8 cellular contexts compared by ENCODE assay signal in the genomic region with DNA sequence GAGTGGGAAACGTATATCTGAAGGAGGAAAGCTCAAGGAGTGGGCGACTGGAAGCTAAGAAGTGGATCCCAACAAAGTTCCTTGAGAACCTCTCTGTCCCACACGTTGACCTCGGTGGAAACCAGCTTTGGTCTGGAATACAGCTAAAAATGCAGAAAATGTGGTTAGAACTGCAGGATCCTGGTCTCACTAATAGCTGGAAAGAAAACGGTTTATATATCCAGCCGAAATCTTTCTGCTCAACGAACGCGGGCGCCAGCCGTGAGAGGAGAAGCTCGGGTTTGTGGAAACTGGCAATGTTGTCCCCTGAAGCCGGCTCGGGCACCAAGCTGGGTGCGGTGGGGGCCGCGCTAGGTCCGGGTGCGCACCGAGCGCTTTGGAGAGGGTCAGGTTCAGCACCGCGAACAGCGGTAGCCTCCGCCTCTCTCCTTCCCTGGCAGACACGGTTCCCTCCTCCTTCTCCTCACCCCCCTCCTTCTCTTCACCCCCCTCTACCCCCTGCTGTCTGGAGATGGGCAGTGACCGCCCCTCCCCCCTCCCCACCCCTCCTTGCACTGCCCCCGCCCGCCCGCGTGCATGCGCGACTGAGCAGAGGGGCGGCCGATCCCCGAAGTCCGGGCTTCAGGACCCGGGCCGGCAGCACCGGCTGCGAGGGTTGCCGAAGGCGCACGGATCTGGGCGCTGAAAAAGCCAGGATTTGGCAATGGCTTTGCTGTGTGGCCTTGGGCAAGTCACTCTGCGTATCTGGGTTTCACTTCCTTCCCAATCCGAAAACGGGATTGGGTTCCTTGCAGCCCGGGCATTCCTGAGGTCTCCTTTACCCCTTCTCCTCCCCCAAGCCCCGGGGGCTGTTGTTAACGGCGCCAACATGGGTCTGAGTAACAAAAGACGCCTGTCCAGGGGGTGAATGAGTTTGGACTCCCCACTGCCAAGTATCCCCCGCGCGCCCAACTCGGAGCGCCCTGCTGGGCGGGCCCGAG. TPM values are rescaled to one million over a fixed set of nuclear protein-coding genes. Genes with fewer than 3 reads are reported as not detected.
DNase-seq lines count a peak whose midpoint lies in the region; ATAC-seq and TF ChIP-seq lines count a peak whose summit lies in the region.

A gene with protein sequence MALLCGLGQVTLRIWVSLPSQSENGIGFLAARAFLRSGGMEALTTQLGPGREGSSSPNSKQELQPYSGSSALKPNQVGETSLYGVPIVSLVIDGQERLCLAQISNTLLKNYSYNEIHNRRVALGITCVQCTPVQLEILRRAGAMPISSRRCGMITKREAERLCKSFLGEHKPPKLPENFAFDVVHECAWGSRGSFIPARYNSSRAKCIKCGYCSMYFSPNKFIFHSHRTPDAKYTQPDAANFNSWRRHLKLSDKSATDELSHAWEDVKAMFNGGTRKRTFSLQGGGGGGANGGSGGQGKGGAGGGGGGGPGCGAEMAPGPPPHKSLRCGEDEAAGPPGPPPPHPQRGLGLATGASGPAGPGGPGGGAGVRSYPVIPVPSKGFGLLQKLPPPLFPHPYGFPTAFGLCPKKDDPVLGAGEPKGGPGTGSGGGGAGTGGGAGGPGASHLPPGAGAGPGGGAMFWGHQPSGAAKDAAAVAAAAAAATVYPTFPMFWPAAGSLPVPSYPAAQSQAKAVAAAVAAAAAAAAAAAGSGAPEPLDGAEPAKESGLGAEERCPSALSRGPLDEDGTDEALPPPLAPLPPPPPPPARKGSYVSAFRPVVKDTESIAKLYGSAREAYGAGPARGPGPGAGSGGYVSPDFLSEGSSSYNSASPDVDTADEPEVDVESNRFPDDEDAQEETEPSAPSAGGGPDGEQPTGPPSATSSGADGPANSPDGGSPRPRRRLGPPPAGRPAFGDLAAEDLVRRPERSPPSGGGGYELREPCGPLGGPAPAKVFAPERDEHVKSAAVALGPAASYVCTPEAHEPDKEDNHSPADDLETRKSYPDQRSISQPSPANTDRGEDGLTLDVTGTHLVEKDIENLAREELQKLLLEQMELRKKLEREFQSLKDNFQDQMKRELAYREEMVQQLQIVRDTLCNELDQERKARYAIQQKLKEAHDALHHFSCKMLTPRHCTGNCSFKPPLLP (plus strand): TSS at position 610 of the 980 bp plus-strand sequence. CDS start 94 bp downstream, at position 704.

- H3K36me3 Mint-ChIP-seq in CD4-positive, alpha-beta T cell (ENCODE audit: low read depth): no peaks in the 10 kb centered on the region
- peaks cover 15% of the 10 kb centered on the region for H3K36me3 Mint-ChIP-seq in central memory CD8-positive, alpha-beta T cell (ENCODE audit: insufficient read depth)
- no peaks in the 10 kb centered on the region for H3K36me3 Mint-ChIP-seq in mesothelial cell of epicardium

- peak within 1 kb of the TSS; percentile 70 for H3K4me3 Mint-ChIP-seq in CD4-positive, alpha-beta T cell
- peak within 1 kb of the TSS; percentile 69 for H3K4me3 Mint-ChIP-seq in central memory CD8-positive, alpha-beta T cell
- H3K4me3 Mint-ChIP-seq in mesothelial cell of epicardium: peak within 1 kb of the TSS; percentile 39

- H3K27me3 ChIP-seq in CD4-positive, alpha-beta T cell (ENCODE audit: control insufficient read depth, insufficient read depth, low read length): peaks cover 85% of the 10 kb centered on the region
- peaks cover 87% of the 10 kb centered on the region for H3K27me3 ChIP-seq in prostate gland (replicated peaks; ENCODE audit: insufficient read depth)

- TF ChIP-seq CTCF in CD4-positive, alpha-beta T cell (IDR thresholded peaks at IDR 0.05): no peak
- TF ChIP-seq CTCF in mesothelial cell of epicardium (IDR thresholded peaks at IDR 0.05; ENCODE audit: unreplicated experiment): no peak
- TF ChIP-seq CTCF in prostate gland (IDR thresholded peaks at IDR 0.05): no peak

- no peaks in the 10 kb centered on the region for H3K9me3 ChIP-seq in CD4-positive, alpha-beta T cell (ENCODE audit: control insufficient read depth, low read length)
- H3K9me3 ChIP-seq in prostate gland: no peaks in the 10 kb centered on the region

- no peak for TF ChIP-seq POLR2A in prostate gland (IDR thresholded peaks at IDR 0.05)

- H3K27ac ChIP-seq in CD4-positive, alpha-beta T cell (ENCODE audit: low read depth, low read length): no peak within 1 kb of the TSS
- no peak within 1 kb of the TSS for H3K27ac ChIP-seq in prostate gland

- peak within 1 kb of the TSS in 1 of 2 donors; percentile 8 for H3K4me3 ChIP-seq in prostate gland

- ATAC-seq in CD4-positive, alpha-beta T cell (ENCODE audit: poor library complexity): peak; percentile 43
- no peak for ATAC-seq in central memory CD8-positive, alpha-beta T cell (replicated peaks; ENCODE audit: extremely low read depth, poor library complexity, severe bottlenecking)
- no peak for ATAC-seq in HG03097 (IDR thresholded peaks at IDR 0.05; ENCODE audit: low FRiP score, unreplicated experiment)
- no peak for ATAC-seq in GM21390 (IDR thresholded peaks at IDR 0.05; ENCODE audit: unreplicated experiment)

- H3K9me3 Mint-ChIP-seq in CD4-positive, alpha-beta T cell: no peaks in the 10 kb centered on the region
- H3K9me3 Mint-ChIP-seq in central memory CD8-positive, alpha-beta T cell: no peaks in the 10 kb centered on the region
- H3K9me3 Mint-ChIP-seq in mesothelial cell of epicardium: no peaks in the 10 kb centered on the region

- CTCF ChIA-PET in CD4-positive, alpha-beta T cell (lab: Charles Lee): interaction anchor here (1.3 kb wide), 1 partner anchor 7 kb away, joined by 4 read pairs; no protein-coding TSS in a partner anchor

- no peak within 1 kb of the TSS for H3K27ac Mint-ChIP-seq in CD4-positive, alpha-beta T cell
- no peak within 1 kb of the TSS for H3K27ac Mint-ChIP-seq in central memory CD8-positive, alpha-beta T cell (ENCODE audit: low read depth)
- H3K27ac Mint-ChIP-seq in mesothelial cell of epicardium: no peak within 1 kb of the TSS

- no peaks in the 10 kb centered on the region for H3K36me3 ChIP-seq in prostate gland

- H3K4me1 ChIP-seq in prostate gland (replicated peaks): peaks cover 11% of the 10 kb centered on the region

- WGBS in prostate gland: 3% methylated on average over 60 of the region's 60 CpGs

- intact Hi-C loops in CD4-positive, alpha-beta T cell (cut with DNase I, micrococcal nuclease): no loop called here
- intact Hi-C loops in prostate gland (cut with DNase I): no loop called here

- POLR2A ChIA-PET in CD4-positive, alpha-beta T cell (lab: Charles Lee): interaction anchor here (1.2 to 1.9 kb wide), 3 partner anchors 10 to 41 kb away, joined by 4 to 9 read pairs (median 4); no protein-coding TSS in a partner anchor

- peaks cover 80% of the 10 kb centered on the region for H3K27me3 Mint-ChIP-seq in CD4-positive, alpha-beta T cell
- peaks cover 85% of the 10 kb centered on the region for H3K27me3 Mint-ChIP-seq in central memory CD8-positive, alpha-beta T cell
- peaks cover 81% of the 10 kb centered on the region for H3K27me3 Mint-ChIP-seq in mesothelial cell of epicardium (ENCODE audit: low read depth)

- H3K4me1 Mint-ChIP-seq in CD4-positive, alpha-beta T cell (ENCODE audit: low read depth): peaks cover 70% of the 10 kb centered on the region
- H3K4me1 Mint-ChIP-seq in central memory CD8-positive, alpha-beta T cell: peaks cover 52% of the 10 kb centered on the region
- peaks cover 34% of the 10 kb centered on the region for H3K4me1 Mint-ChIP-seq in mesothelial cell of epicardium

- peak in 1 of 10 experiments; percentile 29 for DNase-seq in CD4-positive, alpha-beta T cell
- DNase-seq in LHCN-M2 (ENCODE audit: low read depth): peak; percentile 17
- no peak for DNase-seq in central memory CD8-positive, alpha-beta T cell (ENCODE audit: low spot score in 2 of 2)
- DNase-seq in mesothelial cell of epicardium (ENCODE audit: low spot score in 2 of 2, unreplicated experiment in 2 of 2): no peak
- no peak for DNase-seq in prostate gland (ENCODE audit: low spot score)
- DNase-seq in midbrain (lab: John Stamatoyannopoulos, UW): no peak

RNA-seq across cellular contexts. Expression of the gene that starts here (rescaled TPM):
- total RNA-seq in CD4-positive, alpha-beta T cell: 1 to 10 TPM; 1.8 to 2.2 TPM
- total RNA-seq in LHCN-M2 (2014; rRNA removed): 0.06 TPM in 1 of 2 replicates, not detected in the other
- polyA plus RNA-seq in LHCN-M2 (2012): not detected
- 0.89 to 1.1 TPM (median 1.1 TPM) in 3 replicates for total RNA-seq in mesothelial cell of epicardium
- 1 to 10 TPM in 1 of 2 donors, under 1 TPM in 1; 0.59 to 1.7 TPM for total RNA-seq in prostate gland

Comparison
In these comparisons a context has a peak if more than half of its experiments do, and no peak if none do; other contexts are left out.
1. Peak in DNase-seq in LHCN-M2; RNA of the gene not detected or under 1 TPM.